14 cellular contexts compared by ENCODE assay signal in genomic region chr14:65501328-65501727, GRCh38.
DNase-seq lines count a peak whose midpoint lies in the region; ATAC-seq and TF ChIP-seq lines count a peak whose summit lies in the region.
"Had no signal": no experiment of that assay in that cellular context is flagged by ENCODE, and none has a peak within 500 bp of the region (broad histone marks: within the 10 kb centered on the region; RNA-seq: fewer than 3 reads in every experiment).

No MANE protein-coding gene starts in this region.

- H3K4me3 Mint-ChIP-seq in IgD-negative memory B cell = peak overlapping the region in 1 of 4 donors; percentile 10
- H3K4me3 Mint-ChIP-seq: immature natural killer cell had no signal

- intact Hi-C loops in left ventricle myocardium superior (cut with micrococcal nuclease) = no loop called here
- intact Hi-C loops in prostate gland (cut with DNase I) = no loop called here

- H3K36me3 ChIP-seq in cardiac muscle cell (no peaks in the 10 kb centered on the region), prostate gland (no peaks in the 10 kb centered on the region)
- H3K36me3 ChIP-seq: tibial artery had no signal

- no peak for ATAC-seq in left ventricle myocardium superior
- no peak for ATAC-seq in GM21528 (IDR thresholded peaks at IDR 0.05; ENCODE audit: low FRiP score, unreplicated experiment)

- H3K9me3 Mint-ChIP-seq in IgD-negative memory B cell = peaks cover 0 to 6% (median 0%) of the 10 kb centered on the region in 3 donors
- H3K9me3 Mint-ChIP-seq: immature natural killer cell had no signal

- DNase-seq in cardiac muscle cell (ENCODE audit: low read depth in 1 of 2, low spot score in 1 of 2) (peak; percentile 9 to 23), left ventricle myocardium superior (no peak), choroid plexus epithelial cell (ENCODE audit: low read depth) (peak; percentile 22), prostate gland (ENCODE audit: low spot score) (no peak), NCI-H446 treated with DMSO at 0.1 percent for 48 hours (lab: John Stamatoyannopoulos, UW) (no peak)
- DNase-seq in stimulated activated CD4-positive, alpha-beta T cell treated with anti-CD3 and anti-CD28 coated beads, Interleukin-4, amount 100 ng/mL, for 24 hours = no peak
- DNase-seq: DMS 273 treated with DMSO at 0.1 percent for 48 hours, immature natural killer cell, NCI-H1694 treated with DMSO at 0.1 percent for 48 hours, NCI-H526 treated with DMSO at 0.1 percent for 48 hours, Right ventricle myocardium superior, tibial artery had no signal

- peaks cover 42 to 54% (median 48%) of the 10 kb centered on the region in 3 donors for H3K4me1 Mint-ChIP-seq in IgD-negative memory B cell

- TF ChIP-seq CTCF in cardiac muscle cell (IDR thresholded peaks at IDR 0.05; ENCODE audit: low read depth, low read length) (peak; percentile 24), choroid plexus epithelial cell (conservative IDR thresholded peaks at IDR 0.05; ENCODE audit: low read depth, low read length) (peak; percentile 38), prostate gland (IDR thresholded peaks at IDR 0.05) (no peak)

- H3K27me3 Mint-ChIP-seq in IgD-negative memory B cell = no peaks in the 10 kb centered on the region

- H3K4me3 ChIP-seq in cardiac muscle cell (no peak overlapping the region), choroid plexus epithelial cell (ENCODE audit: low read depth, low read length) (no peak overlapping the region), prostate gland (no peak overlapping the region)
- H3K4me3 ChIP-seq: tibial artery had no signal

- H3K27me3 ChIP-seq in cardiac muscle cell (no peaks in the 10 kb centered on the region), prostate gland (replicated peaks; ENCODE audit: insufficient read depth) (no peaks in the 10 kb centered on the region)
- H3K27me3 ChIP-seq: tibial artery had no signal

- H3K9me3 ChIP-seq in cardiac muscle cell (ENCODE audit: low read depth) = no peaks in the 10 kb centered on the region
- no peaks in the 10 kb centered on the region for H3K9me3 ChIP-seq in prostate gland
- H3K9me3 ChIP-seq: tibial artery had no signal

- peaks cover 12% of the 10 kb centered on the region for H3K36me3 Mint-ChIP-seq in IgD-negative memory B cell
- H3K36me3 Mint-ChIP-seq: immature natural killer cell had no signal

- H3K4me1 ChIP-seq in cardiac muscle cell (ENCODE audit: low read depth) (peaks cover 11% of the 10 kb centered on the region), prostate gland (replicated peaks) (no peaks in the 10 kb centered on the region)

- H3K27ac ChIP-seq in cardiac muscle cell (no peak overlapping the region), prostate gland (no peak overlapping the region)
- H3K27ac ChIP-seq: tibial artery had no signal

- TF ChIP-seq POLR2A in prostate gland (IDR thresholded peaks at IDR 0.05) = no peak

- peak overlapping the region in 2 of 3 donors; percentile 7 to 8 for H3K27ac Mint-ChIP-seq in IgD-negative memory B cell
- H3K27ac Mint-ChIP-seq: immature natural killer cell had no signal

Comparison
In these comparisons a context has a peak if more than half of its experiments do, and no peak if none do; other contexts are left out.
1. DNase-seq: peak in cardiac muscle cell (2 of 2) and choroid plexus epithelial cell (single experiment); none in left ventricle myocardium superior (single experiment), stimulated activated CD4-positive, alpha-beta T cell treated with anti-CD3 and anti-CD28 coated beads, Interleukin-4, amount 100 ng/mL, for 24 hours (single experiment), prostate gland (single experiment) and NCI-H446 treated with DMSO at 0.1 percent for 48 hours (single experiment).
2. CTCF ChIP-seq: peak in cardiac muscle cell (single experiment) and choroid plexus epithelial cell (single experiment); none in prostate gland (0 of 4).